In the genomic region with DNA sequence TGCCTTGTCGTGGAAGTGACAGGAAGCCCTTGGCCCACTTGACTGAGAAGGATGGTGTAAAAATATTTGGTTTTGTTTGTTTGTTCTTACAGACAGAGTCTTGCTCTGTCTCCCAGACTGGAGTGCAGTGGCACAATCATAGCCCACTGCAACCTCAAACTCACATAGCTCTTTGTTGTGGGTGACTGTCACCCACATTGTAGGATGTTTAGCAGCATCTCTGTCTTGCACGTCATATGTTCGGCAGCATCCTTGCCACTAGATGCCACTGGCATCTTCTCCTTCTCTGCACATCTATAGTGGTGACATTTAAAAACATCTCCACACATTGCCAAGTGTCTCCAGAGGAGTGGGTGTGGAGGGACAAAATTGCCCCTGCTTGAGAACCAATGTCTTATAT, we compare ENCODE assay signal across 11 cellular contexts. TPM values are rescaled to one million over a fixed set of nuclear protein-coding genes. Genes with fewer than 3 reads are reported as not detected.
DNase-seq lines count a peak whose midpoint lies in the region; ATAC-seq and TF ChIP-seq lines count a peak whose summit lies in the region.
"Had no signal": no experiment of that assay in that cellular context is flagged by ENCODE, and none has a peak within 500 bp of the region (broad histone marks: within the 10 kb centered on the region; RNA-seq: fewer than 3 reads in every experiment).

No MANE protein-coding gene starts in this region.

- no peaks in the 10 kb centered on the region for H3K36me3 ChIP-seq in SJSA1
- H3K36me3 ChIP-seq in left lung: no peaks in the 10 kb centered on the region

- H3K4me3 ChIP-seq in SJSA1 (no peak overlapping the region), left lung (no peak overlapping the region)

- H3K4me1 ChIP-seq in SJSA1 (replicated peaks): peaks cover 49% of the 10 kb centered on the region
- H3K4me1 ChIP-seq in left lung: peaks cover 0 to 12% of the 10 kb centered on the region in 2 donors

- intact Hi-C loops in left lung (cut with DNase I): no loop called here

- DNase-seq in Ammon's horn (ENCODE audit: low spot score) (peak; percentile 42), SJSA1 (ENCODE audit: low read depth in 1 of 2, low spot score in 2 of 2) (peak; percentile 49 to 53), activated T-cell treated with anti-CD3 and anti-CD28 coated beads for 4 hours (peak; percentile 20), left lung (no peak), KBM-7 (no peak), OCI-M2 (lab: John Stamatoyannopoulos, UW; ENCODE audit: unreplicated experiment) (no peak)
- DNase-seq: endodermal cell, GOT3, NCI-H510A treated with DMSO at 0.1 percent for 48 hours had no signal

- no peak for TF ChIP-seq CTCF in left lung (IDR thresholded peaks at IDR 0.05)

- H3K9me3 ChIP-seq in SJSA1 (replicated peaks): no peaks in the 10 kb centered on the region
- no peaks in the 10 kb centered on the region for H3K9me3 ChIP-seq in left lung

- ATAC-seq in left lung (peak; percentile 16), HG02973 (IDR thresholded peaks at IDR 0.05; ENCODE audit: unreplicated experiment) (no peak), GM21717 (IDR thresholded peaks at IDR 0.05; ENCODE audit: unreplicated experiment) (no peak)

- in situ Hi-C loops in KBM-7 (cut with MboI; ENCODE audit: low pct_unique_long_range_greater_than_20kb, low sequenced_read_pairs): no loop called here

- H3K27ac ChIP-seq in SJSA1: peak overlapping the region; percentile 86
- no peak overlapping the region for H3K27ac ChIP-seq in left lung

- H3K27me3 ChIP-seq in SJSA1 (replicated peaks): no peaks in the 10 kb centered on the region
- H3K27me3 ChIP-seq in left lung: no peaks in the 10 kb centered on the region

RNA-seq across cellular contexts. Expression of a gene that starts 56.8 kb away (rescaled TPM):
- total RNA-seq in SJSA1 (2014; rRNA removed; shearing (Covaris generic)): 41.3 and 43.0 TPM in 2 replicates
- 10 to 100 TPM; 22.2 to 27.0 TPM for total RNA-seq in left lung

Comparison
In these comparisons a context has a peak if more than half of its experiments do, and no peak if none do; other contexts are left out.
1. DNase-seq: peak in Ammon's horn (single experiment), SJSA1 (2 of 2) and activated T-cell treated with anti-CD3 and anti-CD28 coated beads for 4 hours (single experiment); none in left lung (0 of 2), KBM-7 (single experiment) and OCI-M2 (single experiment).